23 cellular contexts compared by ENCODE assay signal in genomic region chr21:41869771-41870170, GRCh38.
"Had no signal": no experiment of that assay in that cellular context is flagged by ENCODE, and none has a peak within 500 bp of the region (broad histone marks: within the 10 kb centered on the region; RNA-seq: fewer than 3 reads in every experiment).

No MANE protein-coding gene starts in this region.

- H2AFZ ChIP-seq: parathyroid adenoma had no signal

- DNase-seq: colonic mucosa; dermis blood vessel endothelial cell; esophagus squamous epithelium; foreskin melanocyte; heart left ventricle; immature natural killer cell; left cardiac atrium; left ventricle myocardium inferior; lower lobe of right lung; mesenchymal stem cell; midbrain; psoas muscle; retina; right lobe of liver; stimulated activated CD4-positive, alpha-beta T cell treated with anti-CD3 and anti-CD28 coated beads, Interleukin-2, amount 100 ng/mL, for 24 hours; stimulated activated CD4-positive, alpha-beta T cell treated with anti-CD3 and anti-CD28 coated beads, Interleukin-4, amount 100 ng/mL, for 4 hours; stimulated activated naive CD4-positive, alpha-beta T cell; stomach; substantia nigra; transverse colon had no signal

- H3K79me2 ChIP-seq: parathyroid adenoma had no signal

- H3K36me3 Mint-ChIP-seq: natural killer cell treated with Interleukin-12 subunit alpha and Interleukin-12 subunit beta and Interleukin-15 and Interleukin-18, amount 100 ng/mL, for 72 hours had no signal

- H3K27me3 Mint-ChIP-seq: natural killer cell treated with Interleukin-12 subunit alpha and Interleukin-12 subunit beta and Interleukin-15 and Interleukin-18, amount 100 ng/mL, for 72 hours had no signal

- H3K27me3 ChIP-seq: colonic mucosa, esophagus squamous epithelium, heart left ventricle, right lobe of liver, stomach, transverse colon had no signal

- H3K9me3 Mint-ChIP-seq: immature natural killer cell; natural killer cell treated with Interleukin-12 subunit alpha and Interleukin-12 subunit beta and Interleukin-15 and Interleukin-18, amount 100 ng/mL, for 72 hours had no signal

- H3K27ac Mint-ChIP-seq: natural killer cell treated with Interleukin-12 subunit alpha and Interleukin-12 subunit beta and Interleukin-15 and Interleukin-18, amount 100 ng/mL, for 72 hours had no signal

- H3K9me3 ChIP-seq: colonic mucosa, esophagus squamous epithelium, heart left ventricle, left ventricle myocardium inferior, lower lobe of right lung, psoas muscle, right lobe of liver, stomach, thoracic aorta, transverse colon had no signal

- ATAC-seq: heart left ventricle; left cardiac atrium; lower lobe of right lung; natural killer cell treated with Interleukin-12 subunit alpha and Interleukin-12 subunit beta and Interleukin-15 and Interleukin-18, amount 100 ng/mL, for 72 hours; psoas muscle; right lobe of liver had no signal

- H3K4me1 ChIP-seq: colonic mucosa, esophagus squamous epithelium, left ventricle myocardium inferior, lower lobe of right lung, parathyroid adenoma, psoas muscle, right lobe of liver, transverse colon had no signal

- H3K36me3 ChIP-seq: colonic mucosa, heart left ventricle, left ventricle myocardium inferior, lower lobe of right lung, right lobe of liver, thoracic aorta, transverse colon had no signal

- H3K4me3 Mint-ChIP-seq: immature natural killer cell; natural killer cell treated with Interleukin-12 subunit alpha and Interleukin-12 subunit beta and Interleukin-15 and Interleukin-18, amount 100 ng/mL, for 72 hours had no signal

- H3K27ac ChIP-seq: colonic mucosa, esophagus squamous epithelium, heart left ventricle, left ventricle myocardium inferior, lower lobe of right lung, parathyroid adenoma, psoas muscle, right lobe of liver, stomach, thoracic aorta, transverse colon had no signal

- H3K4me3 ChIP-seq: colonic mucosa, esophagus squamous epithelium, heart left ventricle, left ventricle myocardium inferior, lower lobe of right lung, psoas muscle, right lobe of liver, stomach, thoracic aorta, transverse colon had no signal
